In the genomic region with DNA sequence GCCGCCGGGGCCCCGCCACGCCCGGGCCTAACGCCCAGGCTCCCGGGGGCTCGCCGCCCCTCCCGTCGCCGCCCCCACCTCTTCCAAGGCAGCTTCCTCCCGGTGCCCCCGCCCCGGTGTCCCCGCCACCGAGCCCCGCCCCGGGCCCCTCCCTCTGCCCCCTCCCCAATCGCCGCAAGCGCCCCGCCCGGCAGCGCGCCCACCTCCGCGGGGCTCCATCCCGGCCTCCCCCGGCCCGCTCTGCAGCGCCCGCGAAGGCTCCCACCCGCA, we compare ENCODE assay signal across 8 cellular contexts. TPM values are rescaled to one million over a fixed set of nuclear protein-coding genes. Genes with fewer than 3 reads are reported as not detected.
A peak's percentile ranks its signal among the peaks of the same experiment; 100 is the strongest.
DNase-seq lines count a peak whose midpoint lies in the region; ATAC-seq and TF ChIP-seq lines count a peak whose summit lies in the region.

No MANE protein-coding gene starts in this region.

- TF ChIP-seq EP300 in ovary (IDR thresholded peaks at IDR 0.05), result no peak

- H3K36me3 Mint-ChIP-seq in T-helper 1 cell treated with Interleukin-12 subunit alpha and Interleukin-12 subunit beta and Interleukin-4 antibody, amounts not matched to agents 30 μg/mL and 1 μg/mL, for 36 hours (ENCODE audit: low read depth), result no peaks in the 10 kb centered on the region

- TF ChIP-seq CTCF in fibroblast of mammary gland (conservative IDR thresholded peaks at IDR 0.05; ENCODE audit: control insufficient read depth, insufficient read depth, low read depth, low read length), result no peak
- no peak for TF ChIP-seq CTCF in ovary (IDR thresholded peaks at IDR 0.05)

- peak overlapping the region; percentile 74 for H3K4me3 ChIP-seq in fibroblast of mammary gland (ENCODE audit: control insufficient read depth, low read depth, low read length)
- H3K4me3 ChIP-seq in ovary, result peak overlapping the region; percentile 99

- H3K9me3 ChIP-seq in ovary, result no peaks in the 10 kb centered on the region

- H3K27me3 Mint-ChIP-seq in T-helper 1 cell treated with Interleukin-12 subunit alpha and Interleukin-12 subunit beta and Interleukin-4 antibody, amounts not matched to agents 30 μg/mL and 1 μg/mL, for 36 hours (ENCODE audit: low read depth), result peaks cover 10% of the 10 kb centered on the region

- peaks cover 10% of the 10 kb centered on the region for H3K4me1 Mint-ChIP-seq in T-helper 1 cell treated with Interleukin-12 subunit alpha and Interleukin-12 subunit beta and Interleukin-4 antibody, amounts not matched to agents 30 μg/mL and 1 μg/mL, for 36 hours (ENCODE audit: low read depth)

- no peak overlapping the region for H3K27ac Mint-ChIP-seq in T-helper 1 cell treated with Interleukin-12 subunit alpha and Interleukin-12 subunit beta and Interleukin-4 antibody, amounts not matched to agents 30 μg/mL and 1 μg/mL, for 36 hours

- H3K4me1 ChIP-seq in ovary (ENCODE audit: insufficient read depth), result peaks cover 9% of the 10 kb centered on the region

- H3K27ac ChIP-seq in ovary, result peak overlapping the region; percentile 55 to 87

- H3K9me3 Mint-ChIP-seq in T-helper 1 cell treated with Interleukin-12 subunit alpha and Interleukin-12 subunit beta and Interleukin-4 antibody, amounts not matched to agents 30 μg/mL and 1 μg/mL, for 36 hours, result no peaks in the 10 kb centered on the region

- ATAC-seq in HG02870 (IDR thresholded peaks at IDR 0.05; ENCODE audit: unreplicated experiment) (peak; percentile 21), HG03097 (IDR thresholded peaks at IDR 0.05; ENCODE audit: low FRiP score, unreplicated experiment) (no peak)

- no peak for TF ChIP-seq POLR2A in ovary (IDR thresholded peaks at IDR 0.05)

- DNase-seq in NCI-H526 treated with DMSO at 0.1 percent for 48 hours (lab: John Stamatoyannopoulos, UW), result peak; percentile 56
- no peak for DNase-seq in NCI-H526 (lab: John Stamatoyannopoulos, UW)
- DNase-seq in fibroblast of mammary gland (ENCODE audit: low read depth), result no peak
- DNase-seq in ovary, result no peak
- no peak for DNase-seq in germinal center (ENCODE audit: low spot score)

- WGBS in ovary, 3 donors, result 0 to 2% methylated on average over 6 to 32 of the region's 35 CpGs; no CpG with 5 or more reads in 1 of the 3 donors

- intact Hi-C loops in ovary (cut with DNase I), result loop anchor here in 1 of 4 donors (5.0 kb wide), 1 partner anchor 151 kb away; the partner anchor contains the start of gene FARP2

- H3K27me3 ChIP-seq in ovary, result no peaks in the 10 kb centered on the region

- peak overlapping the region; percentile 80 for H3K4me3 Mint-ChIP-seq in T-helper 1 cell treated with Interleukin-12 subunit alpha and Interleukin-12 subunit beta and Interleukin-4 antibody, amounts not matched to agents 30 μg/mL and 1 μg/mL, for 36 hours

- no peaks in the 10 kb centered on the region for H3K36me3 ChIP-seq in ovary

RNA-seq across cellular contexts. Expression of gene STK25, which starts 0.2 kb away (rescaled TPM):
- total RNA-seq in ovary, result 100 to 1,000 TPM in 5 of 7 donors, 10 to 100 TPM in 2; 96.8 to 150 (median 108) TPM
- polyA plus RNA-seq in ovary, result 100 to 1,000 TPM in 1 of 2 donors, 10 to 100 TPM in 1; 71.1 to 142 TPM

RNA-seq across cellular contexts. Expression of gene BOK, which starts 50.4 kb away (rescaled TPM):
- 10 to 100 TPM in 6 of 7 donors, 1 to 10 TPM in 1; 9.6 to 20.6 (median 13.5) TPM for total RNA-seq in ovary
- 10 to 100 TPM in 1 of 2 donors, 1 to 10 TPM in 1; 4.8 to 19.2 TPM for polyA plus RNA-seq in ovary
